Comparison of ENCODE assay signal across 1 cellular context in the genomic region with DNA sequence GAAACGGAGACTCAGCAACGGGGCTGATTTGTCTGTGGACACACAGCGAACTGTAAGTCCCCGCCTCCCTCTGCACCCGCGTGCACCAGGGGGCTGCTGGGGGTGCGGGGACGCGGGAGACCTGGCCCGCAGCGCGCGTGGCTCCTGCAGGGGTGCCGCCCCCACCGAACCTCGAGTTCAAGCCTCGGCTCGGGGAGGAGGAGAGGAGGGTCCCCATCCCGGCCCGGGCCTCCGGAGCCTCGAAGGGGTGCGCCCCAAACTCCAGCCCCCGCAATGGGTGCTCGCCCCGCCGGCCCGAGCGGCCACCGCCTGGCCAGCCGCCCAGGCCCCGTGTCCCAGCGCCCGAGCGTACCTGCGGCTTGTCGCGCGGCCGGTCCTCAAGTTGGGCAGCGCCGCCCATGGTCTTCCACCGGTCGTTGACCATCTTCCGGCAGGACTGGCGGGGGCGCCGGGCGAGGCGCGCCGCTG.
TF ChIP-seq lines count a peak whose summit lies in the region.

No MANE protein-coding gene starts in this region.

TF ChIP-seq in GM12878, 131 proteins besides CTCF, POLR2A, EP300 and RAD21:
- TF ChIP-seq NR2F1 (conservative IDR thresholded peaks at IDR 0.05) (no peak), SUZ12 (IDR thresholded peaks at IDR 0.05; ENCODE audit: unreplicated experiment) (peak; percentile 80), RCOR1 (conservative IDR thresholded peaks at IDR 0.05; ENCODE audit: low read depth, low read length) (no peak), JUND (IDR thresholded peaks at IDR 0.05; ENCODE audit: low read depth, low read length) (no peak), YY1 (IDR thresholded peaks at IDR 0.05; ENCODE audit: low read depth, low read length) (no peak)
- TF ChIP-seq, protein P1, sequence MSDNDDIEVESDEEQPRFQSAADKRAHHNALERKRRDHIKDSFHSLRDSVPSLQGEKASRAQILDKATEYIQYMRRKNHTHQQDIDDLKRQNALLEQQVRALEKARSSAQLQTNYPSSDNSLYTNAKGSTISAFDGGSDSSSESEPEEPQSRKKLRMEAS (IDR thresholded peaks at IDR 0.05; ENCODE audit: low read depth, low read length): no peak
